8 cellular contexts compared by ENCODE assay signal in genomic region chr22:43955040-43955882, GRCh38. TPM values are rescaled to one million over a fixed set of nuclear protein-coding genes. Genes with fewer than 3 reads are reported as not detected.
A peak's percentile ranks its signal among the peaks of the same experiment; 100 is the strongest.
DNase-seq lines count a peak whose midpoint lies in the region; ATAC-seq and TF ChIP-seq lines count a peak whose summit lies in the region.

Gene SAMM50 (plus strand): TSS chr22:43955442. CDS start chr22:43955578, 136 bp downstream.

- DNase-seq in GM10266 (ENCODE audit: extremely low spot score) (peak; percentile 92), NCI-H1092 treated with DMSO at 0.1 percent for 48 hours (lab: John Stamatoyannopoulos, UW) (peak; percentile 65), SW480 (ENCODE audit: low spot score) (peak; percentile 82), Right ventricle myocardium superior (peak; percentile 96), tibial nerve (ENCODE audit: low spot score in 2 of 2) (peak; percentile 77 to 86)
- DNase-seq in activated naive CD8-positive, alpha-beta T cell treated with anti-CD3 and anti-CD28 coated beads, Interleukin-2, amount 50 U/mL, for 24 hours: peak; percentile 92

- peak; percentile 15 to 52 for TF ChIP-seq POLR2A in tibial nerve (IDR thresholded peaks at IDR 0.05)

- TF ChIP-seq CTCF in GM10266 (IDR thresholded peaks at IDR 0.05; ENCODE audit: control insufficient read depth, insufficient read depth, low read depth, missing control alignments) (no peak), parathyroid adenoma (IDR thresholded peaks at IDR 0.05) (no peak), tibial nerve (IDR thresholded peaks at IDR 0.05) (peak in 1 of 5 experiments; percentile 31)

- H3K9ac ChIP-seq in parathyroid adenoma: peak within 1 kb of the TSS; percentile 33

- peak; percentile 87 for ATAC-seq in HG02610 (IDR thresholded peaks at IDR 0.05; ENCODE audit: unreplicated experiment)
- peak; percentile 97 for ATAC-seq in activated naive CD8-positive, alpha-beta T cell treated with anti-CD3 and anti-CD28 coated beads, Interleukin-2, amount 50 U/mL, for 24 hours
- ATAC-seq in Right ventricle myocardium superior (ENCODE audit: poor library complexity): peak; percentile 99

- TF ChIP-seq EP300 in tibial nerve (IDR thresholded peaks at IDR 0.05): peak; percentile 67 to 89

- intact Hi-C loops in Right ventricle myocardium superior (cut with DNase I): no loop called here

- peaks cover 4% of the 10 kb centered on the region for H3K4me1 ChIP-seq in parathyroid adenoma
- H3K4me1 ChIP-seq in tibial nerve: peaks cover 0 to 36% (median 17%) of the 10 kb centered on the region in 4 donors

- H3K27ac ChIP-seq in parathyroid adenoma: peak within 1 kb of the TSS; percentile 67
- peak within 1 kb of the TSS in 3 of 4 donors; percentile 78 to 82 (median 79) for H3K27ac ChIP-seq in tibial nerve

- peaks cover 2% of the 10 kb centered on the region for H3K36me3 Mint-ChIP-seq in activated naive CD8-positive, alpha-beta T cell treated with anti-CD3 and anti-CD28 coated beads, Interleukin-2, amount 50 U/mL, for 24 hours (ENCODE audit: low read depth)

- peaks cover 8% of the 10 kb centered on the region for H3K79me2 ChIP-seq in parathyroid adenoma

- peak within 1 kb of the TSS; percentile 99 for H3K4me2 ChIP-seq in parathyroid adenoma (ENCODE audit: low read length)

- no peaks in the 10 kb centered on the region for H3K27me3 ChIP-seq in parathyroid adenoma (ENCODE audit: control insufficient read depth, insufficient read depth, low read length)
- peaks cover 0 to 8% of the 10 kb centered on the region in 2 donors for H3K27me3 ChIP-seq in tibial nerve

- H3K4me3 Mint-ChIP-seq in activated naive CD8-positive, alpha-beta T cell treated with anti-CD3 and anti-CD28 coated beads, Interleukin-2, amount 50 U/mL, for 24 hours: peak within 1 kb of the TSS; percentile 94

- H2AFZ ChIP-seq in parathyroid adenoma: peak within 1 kb of the TSS; percentile 86

- H3K4me3 ChIP-seq in parathyroid adenoma (ENCODE audit: low read depth, low read length) (peak within 1 kb of the TSS; percentile 91), tibial nerve (peak within 1 kb of the TSS; percentile 59 to 82 (median 80))

- no peaks in the 10 kb centered on the region for H3K9me3 Mint-ChIP-seq in activated naive CD8-positive, alpha-beta T cell treated with anti-CD3 and anti-CD28 coated beads, Interleukin-2, amount 50 U/mL, for 24 hours

- H3K27me3 Mint-ChIP-seq in activated naive CD8-positive, alpha-beta T cell treated with anti-CD3 and anti-CD28 coated beads, Interleukin-2, amount 50 U/mL, for 24 hours: no peaks in the 10 kb centered on the region

- WGBS in tibial nerve, 2 donors: 1% methylated on average over 50 to 57 of the region's 74 CpGs

- no peaks in the 10 kb centered on the region for H3K36me3 ChIP-seq in parathyroid adenoma (ENCODE audit: control insufficient read depth, insufficient read depth, low read length)
- H3K36me3 ChIP-seq in tibial nerve: no peaks in the 10 kb centered on the region

- H3K27ac Mint-ChIP-seq in activated naive CD8-positive, alpha-beta T cell treated with anti-CD3 and anti-CD28 coated beads, Interleukin-2, amount 50 U/mL, for 24 hours: peak within 1 kb of the TSS; percentile 82

- H3K9me3 ChIP-seq in parathyroid adenoma (ENCODE audit: control insufficient read depth, low read length) (no peaks in the 10 kb centered on the region), tibial nerve (no peaks in the 10 kb centered on the region)

- H3K4me1 Mint-ChIP-seq in activated naive CD8-positive, alpha-beta T cell treated with anti-CD3 and anti-CD28 coated beads, Interleukin-2, amount 50 U/mL, for 24 hours: peaks cover 33% of the 10 kb centered on the region

RNA-seq across cellular contexts. Expression of gene SAMM50, which starts in this region (rescaled TPM):
- total RNA-seq in Right ventricle myocardium superior (78.0 TPM), tibial nerve (10 to 100 TPM; 24.3 to 29.4 (median 28.1) TPM)

Comparison
In these comparisons a context has a peak if more than half of its experiments do, and no peak if none do; other contexts are left out.
1. Peak in every context shown above with its lines: DNase-seq, ATAC-seq, H3K4me3 ChIP-seq and H3K27ac ChIP-seq.